ENCODE assay signal across 14 cellular contexts in genomic region chr10:102668312-102669110, GRCh38. TPM values are rescaled to one million over a fixed set of nuclear protein-coding genes. Genes with fewer than 3 reads are reported as not detected.
DNase-seq lines count a peak whose midpoint lies in the region; ATAC-seq, FAIRE-seq and TF ChIP-seq lines count a peak whose summit lies in the region.
"Had no signal": no experiment of that assay in that cellular context is flagged by ENCODE, and none has a peak within 500 bp of the region (broad histone marks: within the 10 kb centered on the region; RNA-seq: fewer than 3 reads in every experiment).

No MANE protein-coding gene starts in this region.

- H3K9me3 ChIP-seq in astrocyte (ENCODE audit: insufficient read depth, low read depth, low read length) = no peaks in the 10 kb centered on the region
- H3K9me3 ChIP-seq in mucosa of stomach (ENCODE audit: control insufficient read depth, low read length) = no peaks in the 10 kb centered on the region
- H3K9me3 ChIP-seq: vagina had no signal

- no peaks in the 10 kb centered on the region for H3K79me2 ChIP-seq in astrocyte (ENCODE audit: insufficient read depth, low read length)

- H4K20me1 ChIP-seq in astrocyte (ENCODE audit: insufficient read depth, low read length) = no peaks in the 10 kb centered on the region

- peaks cover 2% of the 10 kb centered on the region for H3K4me1 ChIP-seq in astrocyte (ENCODE audit: insufficient read depth, low read length)
- H3K4me1 ChIP-seq in mucosa of stomach (ENCODE audit: control insufficient read depth, insufficient read depth, low read length) = peaks cover 24% of the 10 kb centered on the region

- H3K36me3 ChIP-seq in astrocyte (ENCODE audit: insufficient read depth, low read length) (no peaks in the 10 kb centered on the region), mucosa of stomach (ENCODE audit: control insufficient read depth, insufficient read depth, low read length) (no peaks in the 10 kb centered on the region)
- H3K36me3 ChIP-seq: vagina had no signal

- H3K9me3 Mint-ChIP-seq in activated naive CD4-positive, alpha-beta T cell treated with anti-CD3 and anti-CD28 coated beads, Interleukin-2, amount 50 U/mL, for 72 hours = no peaks in the 10 kb centered on the region
- no peaks in the 10 kb centered on the region for H3K9me3 Mint-ChIP-seq in astrocyte (ENCODE audit: unreplicated experiment)

- FAIRE-seq in astrocyte (lab: Jason Lieb, UNC) = no peak
- FAIRE-seq: GM12891 had no signal

- H3K27ac ChIP-seq in astrocyte (ENCODE audit: low read depth, low read length) (no peak overlapping the region), temporal lobe (ENCODE audit: low read depth, low read length) (peak overlapping the region; percentile 83)
- H3K27ac ChIP-seq: vagina had no signal

- TF ChIP-seq CTCF in astrocyte (IDR thresholded peaks at IDR 0.05; ENCODE audit: insufficient read depth, low read depth, low read length) = no peak

- peak overlapping the region; percentile 64 for H3K4me3 Mint-ChIP-seq in astrocyte (ENCODE audit: unreplicated experiment)

- no peak for ATAC-seq in activated naive CD4-positive, alpha-beta T cell treated with anti-CD3 and anti-CD28 coated beads, Interleukin-2, amount 50 U/mL, for 72 hours

- H3K27ac Mint-ChIP-seq in activated naive CD4-positive, alpha-beta T cell treated with anti-CD3 and anti-CD28 coated beads, Interleukin-2, amount 50 U/mL, for 72 hours = peak overlapping the region; percentile 41 to 86
- no peak overlapping the region for H3K27ac Mint-ChIP-seq in astrocyte (ENCODE audit: unreplicated experiment)

- no peaks in the 10 kb centered on the region for H3K36me3 Mint-ChIP-seq in activated naive CD4-positive, alpha-beta T cell treated with anti-CD3 and anti-CD28 coated beads, Interleukin-2, amount 50 U/mL, for 72 hours
- H3K36me3 Mint-ChIP-seq in astrocyte (ENCODE audit: low read depth, unreplicated experiment) = no peaks in the 10 kb centered on the region

- no peaks in the 10 kb centered on the region for H3K27me3 ChIP-seq in astrocyte (ENCODE audit: insufficient read depth, low read length)
- H3K27me3 ChIP-seq in mucosa of stomach (ENCODE audit: control insufficient read depth, insufficient read depth, low read length) = no peaks in the 10 kb centered on the region
- H3K27me3 ChIP-seq: vagina had no signal

- no peak overlapping the region for H3K4me2 ChIP-seq in astrocyte (ENCODE audit: low read length)

- H3K27me3 Mint-ChIP-seq in astrocyte (ENCODE audit: low read depth, unreplicated experiment) = no peaks in the 10 kb centered on the region

- no peak overlapping the region for H3K9ac ChIP-seq in astrocyte (ENCODE audit: low read length)
- H3K9ac ChIP-seq in mucosa of stomach (ENCODE audit: low read length) = peak overlapping the region; percentile 58

- peaks cover 30% of the 10 kb centered on the region for H3K4me1 Mint-ChIP-seq in astrocyte (ENCODE audit: low read depth, unreplicated experiment)

- H2AFZ ChIP-seq in astrocyte (ENCODE audit: low read depth, low read length) = no peak overlapping the region

- no peak for DNase-seq in activated naive CD4-positive, alpha-beta T cell treated with anti-CD3 and anti-CD28 coated beads, Interleukin-2, amount 50 U/mL, for 72 hours (ENCODE audit: low spot score in 2 of 2)
- no peak for DNase-seq in activated naive CD4-positive, alpha-beta T cell treated with anti-CD3 and anti-CD28 coated beads, Interleukin-2, amount 50 U/mL, for 16 hours
- DNase-seq in astrocyte (ENCODE audit: low read depth) = no peak
- no peak for DNase-seq in stimulated activated CD4-positive, alpha-beta T cell treated with anti-CD3 and anti-CD28 coated beads, Interleukin-4, amount 100 ng/mL, for 4 hours
- no peak for DNase-seq in T1000 (lab: John Stamatoyannopoulos, UW)
- no peak for DNase-seq in SHP77 treated with DMSO at 0.1 percent for 48 hours (lab: John Stamatoyannopoulos, UW)
- DNase-seq: DMS79, GOT3, kidney glomerular epithelial cell, NCI-H146 had no signal

- no peak overlapping the region for H3K4me3 ChIP-seq in astrocyte (ENCODE audit: insufficient read depth, low read depth, low read length)
- H3K4me3 ChIP-seq in mucosa of stomach (ENCODE audit: low read length) = no peak overlapping the region
- H3K4me3 ChIP-seq: vagina had no signal

RNA-seq across cellular contexts. Expression of gene TRIM8, which starts 24.2 kb away (rescaled TPM):
- total RNA-seq in activated naive CD4-positive, alpha-beta T cell treated with anti-CD3 and anti-CD28 coated beads, Interleukin-2, amount 50 U/mL, for 72 hours = 10 to 100 TPM; 22.9 to 47.3 TPM
- total RNA-seq in astrocyte (103 and 117 TPM in 2 replicates), temporal lobe (27.0 TPM)

RNA-seq across cellular contexts. Expression of gene ARL3, which starts 45.7 kb away (rescaled TPM):
- total RNA-seq in activated naive CD4-positive, alpha-beta T cell treated with anti-CD3 and anti-CD28 coated beads, Interleukin-2, amount 50 U/mL, for 72 hours = 1 to 10 TPM; 5.7 to 6.8 TPM
- total RNA-seq in astrocyte (16.6 and 18.2 TPM in 2 replicates), temporal lobe (32.5 TPM)

RNA-seq across cellular contexts. Expression of gene SFXN2, which starts 45.9 kb away (rescaled TPM):
- total RNA-seq in activated naive CD4-positive, alpha-beta T cell treated with anti-CD3 and anti-CD28 coated beads, Interleukin-2, amount 50 U/mL, for 72 hours = 10 to 100 TPM in 1 of 2 donors, 1 to 10 TPM in 1; 8.3 to 16.5 TPM
- 8.4 and 9.1 TPM in 2 replicates for total RNA-seq in astrocyte
- 3.4 TPM for total RNA-seq in temporal lobe
